Comparison of ENCODE assay signal across 32 cellular contexts in genomic region chr15:77396692-77397091, GRCh38.
"Had no signal": no experiment of that assay in that cellular context is flagged by ENCODE, and none has a peak within 500 bp of the region (broad histone marks: within the 10 kb centered on the region; RNA-seq: fewer than 3 reads in every experiment).

No MANE protein-coding gene starts in this region.

- H3K4me1 Mint-ChIP-seq: naive thymus-derived CD8-positive, alpha-beta T cell; nephron; neural crest cell had no signal

- H3K36me3 ChIP-seq: lower lobe of right lung, pancreas, prostate gland, stomach, thyroid gland, transverse colon, upper lobe of left lung had no signal

- DNase-seq: hippocampal formation; kidney glomerular epithelial cell; left cardiac atrium; left ventricle myocardium superior; lower lobe of right lung; mammary epithelial cell; mesenchymal stem cell; naive thymus-derived CD8-positive, alpha-beta T cell; nucleus accumbens; pancreas; posterior cingulate gyrus; retina; right cardiac atrium; stimulated activated CD4-positive, alpha-beta T cell treated with anti-CD3 and anti-CD28 coated beads, Interleukin-12 subunit alpha, Interleukin-12 subunit beta, amount 100 ng/mL, for 4 hours; stimulated activated CD4-positive, alpha-beta T cell treated with anti-CD3 and anti-CD28 coated beads, Interleukin-15, amount 100 ng/mL, for 24 hours; stimulated activated CD4-positive, alpha-beta T cell treated with anti-CD3 and anti-CD28 coated beads, Interleukin-2, amount 100 ng/mL, for 24 hours; stimulated activated CD4-positive, alpha-beta T cell treated with anti-CD3 and anti-CD28 coated beads, Interleukin-4, amount 100 ng/mL, for 1 hour; stimulated activated naive B cell treated with anti-CD40 and anti-IgM and Interleukin-4, amounts not matched to agents 10 μg/mL and 1 μg/mL and 100 μg/mL, for 72 hours; stimulated activated naive CD8-positive, alpha-beta T cell treated with anti-CD3 and anti-CD28 coated beads, Interleukin-15, Interleukin-2, amounts not matched to agents 100 U/mL and 50 U/mL, for 24 hours; stomach; testis; thyroid gland; transverse colon; upper lobe of left lung had no signal

- H3K27ac ChIP-seq: lower lobe of right lung, pancreas, prostate gland, skin epidermis, stomach, testis, thyroid gland, transverse colon, upper lobe of left lung had no signal

- H3K4me3 ChIP-seq: lower lobe of right lung, pancreas, prostate gland, skin epidermis, stomach, testis, thyroid gland, transverse colon, upper lobe of left lung had no signal

- ATAC-seq: left cardiac atrium; left lobe of liver; left ventricle myocardium superior; lower lobe of right lung; naive thymus-derived CD8-positive, alpha-beta T cell; pancreas; right cardiac atrium; sciatic nerve; stimulated activated naive B cell treated with anti-CD40 and anti-IgM and Interleukin-4, amounts not matched to agents 10 μg/mL and 1 μg/mL and 100 μg/mL, for 72 hours; stimulated activated naive CD8-positive, alpha-beta T cell treated with anti-CD3 and anti-CD28 coated beads, Interleukin-15, Interleukin-2, amounts not matched to agents 100 U/mL and 50 U/mL, for 24 hours had no signal

- FAIRE-seq: keratinocyte, pancreas, urothelium cell line had no signal

- H3K27me3 ChIP-seq: pancreas, stomach, testis, thyroid gland, transverse colon, upper lobe of left lung had no signal

- H3K9me3 ChIP-seq: pancreas, prostate gland, testis, thyroid gland had no signal

- H3K27ac Mint-ChIP-seq: naive thymus-derived CD8-positive, alpha-beta T cell; nephron; stimulated activated naive B cell treated with anti-CD40 and anti-IgM and Interleukin-4, amounts not matched to agents 10 μg/mL and 1 μg/mL and 100 μg/mL, for 72 hours had no signal

- H3K4me1 ChIP-seq: lower lobe of right lung, pancreas, prostate gland, testis, thyroid gland had no signal

- H3K27me3 Mint-ChIP-seq: naive thymus-derived CD8-positive, alpha-beta T cell; stimulated activated naive B cell treated with anti-CD40 and anti-IgM and Interleukin-4, amounts not matched to agents 10 μg/mL and 1 μg/mL and 100 μg/mL, for 72 hours had no signal

- H3K4me3 Mint-ChIP-seq: naive thymus-derived CD8-positive, alpha-beta T cell; nephron; neural crest cell; stimulated activated naive B cell treated with anti-CD40 and anti-IgM and Interleukin-4, amounts not matched to agents 10 μg/mL and 1 μg/mL and 100 μg/mL, for 72 hours had no signal
